In the genomic region with DNA sequence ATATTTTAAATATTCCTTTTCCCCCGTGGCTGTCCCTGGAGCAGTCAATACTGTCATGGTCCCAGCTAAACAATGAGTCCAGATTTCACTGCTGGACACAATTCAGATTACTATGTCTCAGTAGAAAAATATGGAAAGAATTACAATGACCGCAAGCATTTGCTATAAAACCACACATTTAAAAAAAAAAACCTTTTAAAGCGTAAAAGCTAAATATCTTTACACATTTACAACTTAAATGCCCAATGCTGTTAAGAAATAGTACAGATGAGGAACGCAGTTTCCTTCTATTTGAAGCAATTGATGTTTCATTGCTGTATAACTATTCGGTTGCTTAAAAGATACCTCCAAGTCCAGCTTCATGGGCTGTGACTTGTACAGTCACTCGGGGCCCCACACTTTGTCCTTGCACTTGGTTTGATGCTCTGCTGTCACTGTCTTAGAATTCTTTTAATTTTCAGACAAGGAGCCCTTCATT, we compare ENCODE assay signal across 16 cellular contexts.
DNase-seq lines count a peak whose midpoint lies in the region; ATAC-seq and TF ChIP-seq lines count a peak whose summit lies in the region.
"Had no signal": no experiment of that assay in that cellular context is flagged by ENCODE, and none has a peak within 500 bp of the region (broad histone marks: within the 10 kb centered on the region; RNA-seq: fewer than 3 reads in every experiment).

No MANE protein-coding gene starts in this region.

- H3K36me3 ChIP-seq in GM23338 (ENCODE audit: insufficient read depth) (no peaks in the 10 kb centered on the region), thoracic aorta (no peaks in the 10 kb centered on the region)
- H3K36me3 ChIP-seq: cardiac muscle cell had no signal

- H3K27ac Mint-ChIP-seq in GM23338: no peak overlapping the region
- H3K27ac Mint-ChIP-seq: stimulated activated naive B cell treated with anti-CD40 and anti-IgM and Interleukin-4, amounts not matched to agents 10 μg/mL and 1 μg/mL and 100 μg/mL, for 72 hours had no signal

- no peaks in the 10 kb centered on the region for H3F3A ChIP-seq in GM23338 (replicated peaks; ENCODE audit: low read depth)

- H3K4me2 ChIP-seq in GM23338: peak overlapping the region; percentile 32; the same call in 1 of the 2 replicates

- H3K79me2 ChIP-seq in GM23338 (replicated peaks; ENCODE audit: insufficient read depth): no peaks in the 10 kb centered on the region

- H3K27me3 Mint-ChIP-seq in GM23338 (ENCODE audit: insufficient read depth, low read depth, poor library complexity): no peaks in the 10 kb centered on the region
- H3K27me3 Mint-ChIP-seq: stimulated activated naive B cell treated with anti-CD40 and anti-IgM and Interleukin-4, amounts not matched to agents 10 μg/mL and 1 μg/mL and 100 μg/mL, for 72 hours had no signal

- H3K9me2 ChIP-seq in GM23338 (ENCODE audit: insufficient read depth): no peaks in the 10 kb centered on the region

- H3K4me3 ChIP-seq in GM23338 (no peak overlapping the region), thoracic aorta (peak overlapping the region; percentile 36)
- H3K4me3 ChIP-seq: cardiac muscle cell, SK-N-MC had no signal

- H3K36me3 Mint-ChIP-seq in GM23338 (ENCODE audit: low read depth): no peaks in the 10 kb centered on the region
- H3K36me3 Mint-ChIP-seq: stimulated activated naive B cell treated with anti-CD40 and anti-IgM and Interleukin-4, amounts not matched to agents 10 μg/mL and 1 μg/mL and 100 μg/mL, for 72 hours had no signal

- no peaks in the 10 kb centered on the region for H4K20me1 ChIP-seq in GM23338 (replicated peaks; ENCODE audit: insufficient read depth)

- no peaks in the 10 kb centered on the region; the same call in 2 of the 3 replicates for H3K9me3 Mint-ChIP-seq in GM23338

- H3K27ac ChIP-seq in GM23338 (ENCODE audit: low read depth): no peak overlapping the region
- H3K27ac ChIP-seq in thoracic aorta: peak overlapping the region; percentile 69 to 71
- H3K27ac ChIP-seq: cardiac muscle cell, SK-N-MC had no signal

- H3K27me3 ChIP-seq in GM23338 (ENCODE audit: insufficient read depth) (no peaks in the 10 kb centered on the region), thoracic aorta (replicated peaks; ENCODE audit: insufficient read depth) (no peaks in the 10 kb centered on the region)
- H3K27me3 ChIP-seq: cardiac muscle cell had no signal

- H3K4me1 ChIP-seq in GM23338 (ENCODE audit: insufficient read depth) (peaks cover 48% of the 10 kb centered on the region), thoracic aorta (ENCODE audit: control insufficient read depth in 1 of 2, low read depth in 2 of 2) (peaks cover 17 to 22% of the 10 kb centered on the region in 2 donors)

- no peak for ATAC-seq in GM23338
- no peak for ATAC-seq in thoracic aorta (ENCODE audit: insufficient number of reproducible peaks, low FRiP score, low read depth)
- no peak for ATAC-seq in HG03280 (IDR thresholded peaks at IDR 0.05; ENCODE audit: unreplicated experiment)
- ATAC-seq: esophagus mucosa; stimulated activated naive B cell treated with anti-CD40 and anti-IgM and Interleukin-4, amounts not matched to agents 10 μg/mL and 1 μg/mL and 100 μg/mL, for 72 hours had no signal

- no peak for TF ChIP-seq CTCF in GM23338 (conservative IDR thresholded peaks at IDR 0.05; ENCODE audit: low read depth in 2 of 2)
- no peak for TF ChIP-seq CTCF in thoracic aorta (IDR thresholded peaks at IDR 0.05)

- H3K4me3 Mint-ChIP-seq in GM23338: no peak overlapping the region
- H3K4me3 Mint-ChIP-seq: stimulated activated naive B cell treated with anti-CD40 and anti-IgM and Interleukin-4, amounts not matched to agents 10 μg/mL and 1 μg/mL and 100 μg/mL, for 72 hours had no signal

- H2AFZ ChIP-seq in GM23338: no peak overlapping the region

- DNase-seq in GM23338 (ENCODE audit: low spot score) (no peak), amniotic epithelial cell (ENCODE audit: low read depth) (peak; percentile 61), glomerular visceral epithelial cell (ENCODE audit: extremely low spot score) (peak; percentile 35), thoracic aorta (ENCODE audit: low spot score) (no peak), activated gamma-delta T cell (lab: John Stamatoyannopoulos, UW) (no peak), SHP77 (lab: John Stamatoyannopoulos, UW) (no peak)
- DNase-seq: activated CD4-positive, alpha-beta T cell treated with anti-CD3 and anti-CD28 coated beads for 1 hour; activated T-cell treated with anti-CD3 and anti-CD28 coated beads, Interleukin-2, amount 50 U/mL, for 48 hours; islet precursor cell; NCI-H1417 treated with DMSO at 0.1 percent for 48 hours; NCI-H510A treated with DMSO at 0.1 percent for 48 hours; stimulated activated naive B cell treated with anti-CD40 and anti-IgM and Interleukin-4, amounts not matched to agents 10 μg/mL and 1 μg/mL and 100 μg/mL, for 72 hours had no signal

- no peaks in the 10 kb centered on the region for H3K9me3 ChIP-seq in thoracic aorta

- peaks cover 48% of the 10 kb centered on the region for H3K4me1 Mint-ChIP-seq in GM23338
- H3K4me1 Mint-ChIP-seq: stimulated activated naive B cell treated with anti-CD40 and anti-IgM and Interleukin-4, amounts not matched to agents 10 μg/mL and 1 μg/mL and 100 μg/mL, for 72 hours had no signal

TF ChIP-seq in GM23338, 12 proteins besides CTCF, POLR2A, EP300 and RAD21 (continues in another document):
- TF ChIP-seq POLR2AphosphoS5 (IDR thresholded peaks at IDR 0.05; ENCODE audit: low read depth): no peak
- TF ChIP-seq, protein P1, sequence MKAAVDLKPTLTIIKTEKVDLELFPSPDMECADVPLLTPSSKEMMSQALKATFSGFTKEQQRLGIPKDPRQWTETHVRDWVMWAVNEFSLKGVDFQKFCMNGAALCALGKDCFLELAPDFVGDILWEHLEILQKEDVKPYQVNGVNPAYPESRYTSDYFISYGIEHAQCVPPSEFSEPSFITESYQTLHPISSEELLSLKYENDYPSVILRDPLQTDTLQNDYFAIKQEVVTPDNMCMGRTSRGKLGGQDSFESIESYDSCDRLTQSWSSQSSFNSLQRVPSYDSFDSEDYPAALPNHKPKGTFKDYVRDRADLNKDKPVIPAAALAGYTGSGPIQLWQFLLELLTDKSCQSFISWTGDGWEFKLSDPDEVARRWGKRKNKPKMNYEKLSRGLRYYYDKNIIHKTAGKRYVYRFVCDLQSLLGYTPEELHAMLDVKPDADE (IDR thresholded peaks at IDR 0.05): no peak
- no peak for TF ChIP-seq NANOG (IDR thresholded peaks at IDR 0.05; ENCODE audit: borderline replicate concordance)
- no peak for TF ChIP-seq STAT1 (IDR thresholded peaks at IDR 0.05; ENCODE audit: unreplicated experiment)
- no peak for TF ChIP-seq EZH2phosphoT487 (IDR thresholded peaks at IDR 0.05; ENCODE audit: unreplicated experiment)
- TF ChIP-seq ZNF114 (CRISPR knock-in tag; IDR thresholded peaks at IDR 0.05): no peak
- no peak for TF ChIP-seq EZH2 (IDR thresholded peaks at IDR 0.05; ENCODE audit: low read depth, unreplicated experiment)

Comparison
In these comparisons a context has a peak if more than half of its experiments do, and no peak if none do; other contexts are left out.
1. DNase-seq: peak in amniotic epithelial cell (single experiment) and glomerular visceral epithelial cell (single experiment); none in GM23338 (single experiment), thoracic aorta (single experiment), activated gamma-delta T cell (single experiment) and SHP77 (0 of 2).